8 cellular contexts compared by ENCODE assay signal in the genomic region with DNA sequence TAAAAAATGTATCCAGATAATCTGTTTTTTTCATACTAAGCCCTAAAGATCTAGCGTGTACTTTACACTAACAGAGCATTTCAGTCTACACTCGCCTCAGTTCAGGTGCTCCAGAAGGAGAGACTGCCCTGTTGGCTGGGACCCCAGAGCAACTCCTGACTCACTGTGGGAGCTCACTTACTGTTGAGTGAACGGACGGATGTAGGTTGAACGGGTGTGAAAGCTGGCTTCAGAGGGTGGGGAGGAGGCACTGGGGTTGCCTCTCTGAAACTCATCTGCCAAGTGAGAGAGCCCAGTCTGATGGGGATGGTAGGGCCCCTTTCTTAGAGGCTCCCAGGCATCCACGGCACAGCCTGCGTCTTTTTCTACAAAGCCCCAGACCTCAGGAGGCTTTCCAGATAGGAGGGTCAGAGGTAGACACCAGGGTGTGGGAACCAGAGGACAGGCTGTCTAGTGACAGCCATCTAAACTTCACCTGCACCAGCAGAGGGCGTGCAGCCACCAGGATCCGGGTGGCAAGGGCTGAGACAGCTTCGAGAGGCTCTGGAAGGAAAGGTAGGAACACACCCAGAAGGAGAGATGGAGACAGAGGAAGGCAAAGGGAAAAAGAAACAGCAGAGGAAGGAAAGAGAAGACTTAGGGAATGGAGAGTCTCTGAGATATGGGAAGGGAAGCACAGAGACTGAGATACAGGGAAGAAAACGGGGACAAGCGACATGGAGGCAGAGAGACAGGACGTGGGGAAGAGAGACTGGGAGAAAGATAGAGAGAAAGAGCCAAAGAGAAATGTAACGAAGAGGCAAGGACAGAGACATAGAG. TPM values are rescaled to one million over a fixed set of nuclear protein-coding genes. Genes with fewer than 3 reads are reported as not detected.
DNase-seq lines count a peak whose midpoint lies in the region; ATAC-seq and TF ChIP-seq lines count a peak whose summit lies in the region.

No MANE protein-coding gene starts in this region.

- H3K9me2 ChIP-seq in PC-9 (ENCODE audit: insufficient read depth): no peaks in the 10 kb centered on the region

- no peaks in the 10 kb centered on the region for H4K20me1 ChIP-seq in PC-9 (ENCODE audit: insufficient read depth)

- DNase-seq in ELF-1 (ENCODE audit: low read depth, low spot score) (peak; percentile 88), PC-9 (peak; percentile 61 to 77), fibroblast of gingiva (ENCODE audit: low read depth) (peak; percentile 52), nephron progenitor cell (peak; percentile 77)
- peak; percentile 66 for DNase-seq in Jurkat, Clone E6-1 (ENCODE audit: low read depth, low spot score)
- DNase-seq in activated T-cell treated with anti-CD3 and anti-CD28 coated beads, Interleukin-2, amount 50 U/mL, for 24 hours: peak; percentile 82
- peak; percentile 82 for DNase-seq in stimulated activated naive CD8-positive, alpha-beta T cell treated with anti-CD3 and anti-CD28 coated beads, Interleukin-15, Interleukin-2, amounts not matched to agents 100 U/mL and 50 U/mL, for 24 hours

- no peaks in the 10 kb centered on the region for H3K36me3 Mint-ChIP-seq in activated T-cell treated with anti-CD3 and anti-CD28 coated beads, Interleukin-2, amount 50 U/mL, for 24 hours (ENCODE audit: low read depth)
- no peaks in the 10 kb centered on the region for H3K36me3 Mint-ChIP-seq in nephron progenitor cell (ENCODE audit: low read depth)

- H3K79me2 ChIP-seq in PC-9 (ENCODE audit: low read depth): no peaks in the 10 kb centered on the region

- H3K4me1 ChIP-seq in PC-9 (replicated peaks; ENCODE audit: insufficient read depth): no peaks in the 10 kb centered on the region

- intact Hi-C loops in PC-9 (cut with micrococcal nuclease; ENCODE audit: unreplicated experiment): loop anchor here (1.0 to 5.0 kb wide), 3 partner anchors 52 to 286 kb away; a partner anchor contains a TSS

- no peak overlapping the region for H2AFZ ChIP-seq in PC-9

- peaks cover 8% of the 10 kb centered on the region; the same call in 1 of the 2 replicates for H3F3A ChIP-seq in PC-9 (ENCODE audit: insufficient read depth, low read depth)

- no peak overlapping the region for H3K4me2 ChIP-seq in PC-9

- H3K9me3 ChIP-seq in PC-9 (ENCODE audit: insufficient read depth, low read depth): no peaks in the 10 kb centered on the region

- POLR2A ChIA-PET in PC-9 (lab: Charles Lee; ENCODE audit: unreplicated experiment): interaction anchor here (0.5 kb wide), 1 partner anchor 473 kb away, joined by 4 read pairs; no protein-coding TSS in a partner anchor

- peak; percentile 89 for ATAC-seq in stimulated activated naive CD8-positive, alpha-beta T cell treated with anti-CD3 and anti-CD28 coated beads, Interleukin-15, Interleukin-2, amounts not matched to agents 100 U/mL and 50 U/mL, for 24 hours
- no peak for ATAC-seq in HG03025 (IDR thresholded peaks at IDR 0.05; ENCODE audit: low FRiP score, unreplicated experiment)

- CTCF ChIA-PET in PC-9 (lab: Charles Lee): interaction anchor here (0.5 to 1.1 kb wide), 4 partner anchors 51 to 266 kb away, joined by 3 to 9 read pairs (median 4); no protein-coding TSS in a partner anchor

- H3K4me1 Mint-ChIP-seq in activated T-cell treated with anti-CD3 and anti-CD28 coated beads, Interleukin-2, amount 50 U/mL, for 24 hours (ENCODE audit: low read depth): peaks cover 16% of the 10 kb centered on the region
- H3K4me1 Mint-ChIP-seq in nephron progenitor cell: peaks cover 30% of the 10 kb centered on the region

- H3K36me3 ChIP-seq in PC-9 (ENCODE audit: low read depth): no peaks in the 10 kb centered on the region

- no peak overlapping the region for H3K27ac ChIP-seq in PC-9

- TF ChIP-seq CTCF in PC-9 (conservative IDR thresholded peaks at IDR 0.05) (peak; percentile 95), nephron progenitor cell (IDR thresholded peaks at IDR 0.05) (peak; percentile 85)

- no peaks in the 10 kb centered on the region for H3K27me3 Mint-ChIP-seq in activated T-cell treated with anti-CD3 and anti-CD28 coated beads, Interleukin-2, amount 50 U/mL, for 24 hours
- H3K27me3 Mint-ChIP-seq in nephron progenitor cell (ENCODE audit: low read depth, poor library complexity): peaks cover 17% of the 10 kb centered on the region

- H3K27ac Mint-ChIP-seq in activated T-cell treated with anti-CD3 and anti-CD28 coated beads, Interleukin-2, amount 50 U/mL, for 24 hours: no peak overlapping the region
- no peak overlapping the region for H3K27ac Mint-ChIP-seq in nephron progenitor cell

- H3K4me3 Mint-ChIP-seq in activated T-cell treated with anti-CD3 and anti-CD28 coated beads, Interleukin-2, amount 50 U/mL, for 24 hours: no peak overlapping the region
- H3K4me3 Mint-ChIP-seq in nephron progenitor cell: no peak overlapping the region

- no TSS peak for BruUV-seq in PC-9 (replicated peaks; lab: Mats Ljungman, UMichigan)

- no peaks in the 10 kb centered on the region for H3K9me3 Mint-ChIP-seq in activated T-cell treated with anti-CD3 and anti-CD28 coated beads, Interleukin-2, amount 50 U/mL, for 24 hours
- peaks cover 8% of the 10 kb centered on the region for H3K9me3 Mint-ChIP-seq in nephron progenitor cell

- H3K27me3 ChIP-seq in PC-9 (ENCODE audit: insufficient read depth, low read depth): peaks cover 22% of the 10 kb centered on the region

- H3K4me3 ChIP-seq in Jurkat, Clone E6-1 (ENCODE audit: low read length): no peak overlapping the region
- H3K4me3 ChIP-seq in PC-9: no peak overlapping the region

RNA-seq across cellular contexts. Expression of a gene that starts 3.7 kb away (rescaled TPM):
- not detected for polyA plus RNA-seq in Jurkat, Clone E6-1 (2012; ENCODE audit: insufficient read depth, insufficient read length)
- total RNA-seq in PC-9 (2021): 0.39 TPM in 1 of 2 replicates, not detected in the other

RNA-seq across cellular contexts. Expression of a gene that starts 28.1 kb away (rescaled TPM):
- not detected for polyA plus RNA-seq in Jurkat, Clone E6-1 (2012; ENCODE audit: insufficient read depth, insufficient read length)
- total RNA-seq in PC-9 (2021): 0.85 TPM in 1 of 2 replicates, not detected in the other

RNA-seq across cellular contexts. Expression of a gene that starts 29.6 kb away (rescaled TPM):
- 0.75 TPM for polyA plus RNA-seq in Jurkat, Clone E6-1 (2012; ENCODE audit: insufficient read depth, insufficient read length)
- 55.5 and 55.6 TPM in 2 replicates for total RNA-seq in PC-9 (2021)

RNA-seq across cellular contexts. Expression of a gene that starts 31.5 kb away (rescaled TPM):
- not detected for polyA plus RNA-seq in Jurkat, Clone E6-1 (2012; ENCODE audit: insufficient read depth, insufficient read length)
- total RNA-seq in PC-9 (2021): not detected in 2 replicates

RNA-seq across cellular contexts. Expression of a gene that starts 33.4 kb away (rescaled TPM):
- polyA plus RNA-seq in Jurkat, Clone E6-1 (2012; ENCODE audit: insufficient read depth, insufficient read length): not detected
- not detected in 2 replicates for total RNA-seq in PC-9 (2021)
